ENCODE assay signal across 1 cellular context in the genomic region with DNA sequence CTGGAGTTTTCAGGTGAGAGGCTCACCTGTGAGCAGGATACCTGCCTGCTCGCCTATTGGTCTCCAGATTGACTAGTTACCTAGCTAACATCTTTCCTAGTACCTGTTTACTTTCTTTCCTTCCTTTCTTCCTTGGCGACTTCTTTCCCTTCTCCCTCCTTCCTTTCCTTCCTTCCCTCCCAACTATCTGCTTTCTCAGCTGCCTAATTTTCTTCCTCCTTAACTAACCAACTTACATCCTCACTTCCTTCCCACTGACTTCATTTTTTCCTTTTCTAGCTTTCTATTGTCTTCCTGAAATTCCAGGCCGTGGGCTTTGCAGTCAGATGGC.
TF ChIP-seq lines count a peak whose summit lies in the region.

No MANE protein-coding gene starts in this region.

TF ChIP-seq in A549, 52 proteins besides CTCF, POLR2A, EP300 and RAD21:
- TF ChIP-seq HOXB13 (CRISPR knock-in tag; IDR thresholded peaks at IDR 0.05; ENCODE audit: low read depth), result no peak
- no peak for TF ChIP-seq BHLHE40 (IDR thresholded peaks at IDR 0.05; ENCODE audit: low read depth, low read length)
- TF ChIP-seq RARB (CRISPR knock-in tag; IDR thresholded peaks at IDR 0.05), result no peak
- TF ChIP-seq EHF (CRISPR knock-in tag; IDR thresholded peaks at IDR 0.05), result no peak
